Comparison of ENCODE assay signal across 13 cellular contexts in the genomic region with DNA sequence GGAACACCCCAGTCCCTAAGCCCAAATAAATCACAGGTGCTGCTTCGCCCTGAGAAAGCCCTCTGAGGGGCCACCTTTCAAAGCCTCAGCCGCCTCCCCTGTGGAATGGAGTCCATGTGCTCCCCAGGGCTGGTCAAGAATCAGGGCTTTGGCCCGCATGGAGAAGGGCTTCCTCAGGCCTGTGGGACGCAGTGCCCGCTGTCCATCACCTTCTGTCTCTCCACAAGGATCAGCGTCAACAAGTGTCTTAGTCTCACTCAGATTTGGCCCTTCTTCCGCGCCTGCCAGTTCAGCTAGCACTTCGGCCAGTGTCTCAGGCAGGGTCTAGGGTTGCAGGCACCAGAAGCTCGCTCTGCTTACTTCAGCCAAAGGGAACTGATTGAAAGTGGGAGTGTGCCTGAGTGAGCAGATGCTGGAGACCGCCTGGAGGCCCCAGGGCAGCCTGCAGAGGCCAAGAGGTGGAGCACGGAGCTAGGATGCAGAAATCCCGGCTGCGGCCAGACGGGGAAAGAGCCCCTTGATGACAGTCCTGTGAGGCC. TPM values are rescaled to one million over a fixed set of nuclear protein-coding genes. Genes with fewer than 3 reads are reported as not detected.
DNase-seq lines count a peak whose midpoint lies in the region; ATAC-seq and TF ChIP-seq lines count a peak whose summit lies in the region.
"Had no signal": no experiment of that assay in that cellular context is flagged by ENCODE, and none has a peak within 500 bp of the region (broad histone marks: within the 10 kb centered on the region; RNA-seq: fewer than 3 reads in every experiment).

No MANE protein-coding gene starts in this region.

- H3K4me3 Mint-ChIP-seq in activated T-helper 2 cell treated with anti-CD3 and anti-CD28 coated beads, Interferon-gamma antibody, Interleukin-2, Interleukin-4, amounts not matched to agents 10 μg/mL and 5 μg/mL and 100 μg/mL, durations not matched to agents 14 hours and 24 hours and 36 hours (ENCODE audit: low read depth) = no peak overlapping the region
- no peak overlapping the region for H3K4me3 Mint-ChIP-seq in type B pancreatic cell
- H3K4me3 Mint-ChIP-seq: memory B cell had no signal

- H2AK5ac ChIP-seq in mesenchymal stem cell (ENCODE audit: low read length, severe bottlenecking) = no peak overlapping the region

- H4K8ac ChIP-seq in mesenchymal stem cell (ENCODE audit: low read length) = peak overlapping the region; percentile 31

- no peak overlapping the region for H2BK5ac ChIP-seq in mesenchymal stem cell (ENCODE audit: low read depth, low read length, poor library complexity, severe bottlenecking)

- H3K36me3 ChIP-seq in mesenchymal stem cell (ENCODE audit: control insufficient read depth in 1 of 2, insufficient read depth in 2 of 2, low read depth in 1 of 2, low read length in 2 of 2) = peaks cover 71 to 83% of the 10 kb centered on the region in 2 experiments

- H3K4me3 ChIP-seq in mesenchymal stem cell (ENCODE audit: insufficient read depth in 1 of 2, low read depth in 1 of 2, low read length in 2 of 2) = no peak overlapping the region

- H2BK120ac ChIP-seq in mesenchymal stem cell (ENCODE audit: low read depth, low read length) = no peak overlapping the region

- 84% methylated on average over 15 of the region's 15 CpGs for WGBS in mesenchymal stem cell

- intact Hi-C loops in Right ventricle myocardium inferior (cut with DNase I) (no loop called here), cardiac septum (cut with DNase I) (no loop called here)
- intact Hi-C loops in activated T-helper 2 cell treated with anti-CD3 and anti-CD28 coated beads, Interferon-gamma antibody, Interleukin-2, Interleukin-4, amounts not matched to agents 10 μg/mL and 5 μg/mL and 100 μg/mL, durations not matched to agents 14 hours and 24 hours and 36 hours (cut with micrococcal nuclease) = no loop called here

- H2BK15ac ChIP-seq in mesenchymal stem cell (ENCODE audit: low read depth, poor library complexity, severe bottlenecking) = no peak overlapping the region

- H3K4me2 ChIP-seq in mesenchymal stem cell (ENCODE audit: low read length, poor library complexity, severe bottlenecking) = no peak overlapping the region

- no peak overlapping the region for H3K4ac ChIP-seq in mesenchymal stem cell (ENCODE audit: low read depth in 1 of 2, low read length in 2 of 2)

- peak overlapping the region; percentile 43 for H3K27ac Mint-ChIP-seq in activated T-helper 2 cell treated with anti-CD3 and anti-CD28 coated beads, Interferon-gamma antibody, Interleukin-2, Interleukin-4, amounts not matched to agents 10 μg/mL and 5 μg/mL and 100 μg/mL, durations not matched to agents 14 hours and 24 hours and 36 hours
- peak overlapping the region; percentile 32 for H3K27ac Mint-ChIP-seq in type B pancreatic cell
- H3K27ac Mint-ChIP-seq: memory B cell had no signal

- H3K9ac ChIP-seq in mesenchymal stem cell (ENCODE audit: low read length) = no peak overlapping the region

- peaks cover 57% of the 10 kb centered on the region for H3K36me3 Mint-ChIP-seq in activated T-helper 2 cell treated with anti-CD3 and anti-CD28 coated beads, Interferon-gamma antibody, Interleukin-2, Interleukin-4, amounts not matched to agents 10 μg/mL and 5 μg/mL and 100 μg/mL, durations not matched to agents 14 hours and 24 hours and 36 hours (ENCODE audit: low read depth)
- H3K36me3 Mint-ChIP-seq in type B pancreatic cell = peaks cover 21% of the 10 kb centered on the region

- no peaks in the 10 kb centered on the region for H3K27me3 ChIP-seq in mesenchymal stem cell (ENCODE audit: control insufficient read depth in 1 of 2, insufficient read depth in 1 of 2, low read length in 2 of 2)

- H3K9me3 ChIP-seq in mesenchymal stem cell (ENCODE audit: control insufficient read depth, low read length) = no peaks in the 10 kb centered on the region

- H3K9me3 Mint-ChIP-seq in activated T-helper 2 cell treated with anti-CD3 and anti-CD28 coated beads, Interferon-gamma antibody, Interleukin-2, Interleukin-4, amounts not matched to agents 10 μg/mL and 5 μg/mL and 100 μg/mL, durations not matched to agents 14 hours and 24 hours and 36 hours = no peaks in the 10 kb centered on the region
- H3K9me3 Mint-ChIP-seq in type B pancreatic cell = no peaks in the 10 kb centered on the region
- H3K9me3 Mint-ChIP-seq: memory B cell had no signal

- ATAC-seq in Right ventricle myocardium inferior = peak; percentile 8

- peaks cover 5% of the 10 kb centered on the region for H3K79me1 ChIP-seq in mesenchymal stem cell (replicated peaks; ENCODE audit: low read length, poor library complexity, severe bottlenecking)

- H3K23ac ChIP-seq in mesenchymal stem cell (ENCODE audit: low read length in 2 of 2) = no peak overlapping the region

- H2AFZ ChIP-seq in mesenchymal stem cell (ENCODE audit: low read depth, low read length) = no peak overlapping the region

- no peak for TF ChIP-seq CTCF in type B pancreatic cell (conservative IDR thresholded peaks at IDR 0.05)

- H3K18ac ChIP-seq in mesenchymal stem cell (ENCODE audit: low read depth in 1 of 2, low read length in 2 of 2) = no peak overlapping the region

- H3K27ac ChIP-seq in mesenchymal stem cell (ENCODE audit: low read length, poor library complexity, severe bottlenecking) = no peak overlapping the region
- H3K27ac ChIP-seq: C4-2B had no signal

- H2BK12ac ChIP-seq in mesenchymal stem cell (ENCODE audit: low read length in 2 of 2) = peak overlapping the region in 1 of 2 experiments; percentile 31

- DNase-seq in Right ventricle myocardium inferior (ENCODE audit: missing footprints) (no peak), cardiac septum (ENCODE audit: low spot score) (no peak), mesenchymal stem cell (no peak), type B pancreatic cell (ENCODE audit: extremely low spot score, unreplicated experiment) (no peak), DMS79 treated with DMSO at 0.1 percent for 48 hours (lab: John Stamatoyannopoulos, UW) (no peak), NCI-H774 (lab: John Stamatoyannopoulos, UW) (no peak)
- no peak for DNase-seq in activated T-helper 2 cell treated with anti-CD3 and anti-CD28 coated beads, Interferon-gamma antibody, Interleukin-2, Interleukin-4, amounts not matched to agents 10 μg/mL and 5 μg/mL and 100 μg/mL, durations not matched to agents 14 hours and 24 hours and 36 hours (ENCODE audit: low spot score)
- no peak for DNase-seq in stimulated activated CD4-positive, alpha-beta T cell treated with anti-CD3 and anti-CD28 coated beads, Interleukin-1b, Interleukin-23, amount 100 ng/mL, for 48 hours
- DNase-seq: cortex of kidney; stimulated activated CD4-positive, alpha-beta T cell treated with anti-CD3 and anti-CD28 coated beads, Interleukin-12 subunit alpha, Interleukin-12 subunit beta, amount 100 ng/mL, for 4 hours; SW 1271 had no signal

- no peak overlapping the region for H4K91ac ChIP-seq in mesenchymal stem cell (ENCODE audit: low read length)

- peaks cover 29% of the 10 kb centered on the region for H3K4me1 Mint-ChIP-seq in activated T-helper 2 cell treated with anti-CD3 and anti-CD28 coated beads, Interferon-gamma antibody, Interleukin-2, Interleukin-4, amounts not matched to agents 10 μg/mL and 5 μg/mL and 100 μg/mL, durations not matched to agents 14 hours and 24 hours and 36 hours (ENCODE audit: low read depth)
- H3K4me1 Mint-ChIP-seq in type B pancreatic cell (ENCODE audit: unreplicated experiment) = peaks cover 25% of the 10 kb centered on the region

- no peak overlapping the region for H3K14ac ChIP-seq in mesenchymal stem cell (ENCODE audit: low read length in 2 of 2)

- no peaks in the 10 kb centered on the region for H3K4me1 ChIP-seq in mesenchymal stem cell (ENCODE audit: control insufficient read depth, insufficient read depth, low read depth, low read length)

- no peaks in the 10 kb centered on the region for H3K27me3 Mint-ChIP-seq in activated T-helper 2 cell treated with anti-CD3 and anti-CD28 coated beads, Interferon-gamma antibody, Interleukin-2, Interleukin-4, amounts not matched to agents 10 μg/mL and 5 μg/mL and 100 μg/mL, durations not matched to agents 14 hours and 24 hours and 36 hours (ENCODE audit: low read depth)
- no peaks in the 10 kb centered on the region for H3K27me3 Mint-ChIP-seq in type B pancreatic cell
- H3K27me3 Mint-ChIP-seq: memory B cell had no signal

RNA-seq across cellular contexts. Expression of gene HNRNPH1, which starts 16.5 kb away (rescaled TPM):
- 218 TPM for total RNA-seq in Right ventricle myocardium inferior
- 222 TPM for total RNA-seq in cardiac septum
- 1,015 and 1,039 TPM in 2 replicates for total RNA-seq in activated T-helper 2 cell treated with anti-CD3 and anti-CD28 coated beads, Interferon-gamma antibody, Interleukin-2, Interleukin-4, amounts not matched to agents 10 μg/mL and 5 μg/mL and 100 μg/mL, durations not matched to agents 14 hours and 24 hours and 36 hours
- 198 TPM for polyA plus RNA-seq in mesenchymal stem cell (2013, experiment 1 of 2)
- polyA plus RNA-seq in mesenchymal stem cell (2013, experiment 2 of 2) = 190 TPM
- 560 and 893 TPM in 2 replicates for total RNA-seq in type B pancreatic cell (ENCODE audit: low replicate concordance)

RNA-seq across cellular contexts. Expression of gene RUFY1, which starts 56.6 kb away (rescaled TPM):
- 20.9 TPM for total RNA-seq in Right ventricle myocardium inferior
- total RNA-seq in cardiac septum = 24.7 TPM
- 40.2 and 42.0 TPM in 2 replicates for total RNA-seq in activated T-helper 2 cell treated with anti-CD3 and anti-CD28 coated beads, Interferon-gamma antibody, Interleukin-2, Interleukin-4, amounts not matched to agents 10 μg/mL and 5 μg/mL and 100 μg/mL, durations not matched to agents 14 hours and 24 hours and 36 hours
- polyA plus RNA-seq in mesenchymal stem cell (2013, experiment 1 of 2) = 21.5 TPM
- 20.2 TPM for polyA plus RNA-seq in mesenchymal stem cell (2013, experiment 2 of 2)
- 41.2 and 51.6 TPM in 2 replicates for total RNA-seq in type B pancreatic cell (ENCODE audit: low replicate concordance)
